20 cellular contexts compared by ENCODE assay signal in genomic region chr17:50480854-50481490, GRCh38. TPM values are rescaled to one million over a fixed set of nuclear protein-coding genes. Genes with fewer than 3 reads are reported as not detected.
DNase-seq lines count a peak whose midpoint lies in the region; ATAC-seq and TF ChIP-seq lines count a peak whose summit lies in the region.
"Had no signal": no experiment of that assay in that cellular context is flagged by ENCODE, and none has a peak within 500 bp of the region (broad histone marks: within the 10 kb centered on the region; RNA-seq: fewer than 3 reads in every experiment).

No MANE protein-coding gene starts in this region.

- H3K27ac Mint-ChIP-seq in MCF 10A (ENCODE audit: low read depth, unreplicated experiment) = peak overlapping the region; percentile 35
- H3K27ac Mint-ChIP-seq in activated T-helper 17 cell treated with anti-CD3 and anti-CD28 coated beads, Interleukin-2, amount 50 U/mL, for 72 hours = no peak overlapping the region
- H3K27ac Mint-ChIP-seq in CD4-positive, alpha-beta memory T cell = peak overlapping the region in 2 of 7 donors; percentile 27 to 57
- H3K27ac Mint-ChIP-seq: activated CD8-positive, alpha-beta T cell treated with anti-CD3 and anti-CD28 coated beads, Interleukin-2, amount 10 ng/mL, durations not matched to agents 7 days and 5 days; dendritic cell treated with granulocyte-macrophage colony-stimulating factor and Interleukin-4, amounts not matched to agents 40 ng/mL and 50 ng/mL, for 4 days; naive B cell had no signal

- no peaks in the 10 kb centered on the region for H3K27me3 ChIP-seq in breast epithelium
- H3K27me3 ChIP-seq in vagina = no peaks in the 10 kb centered on the region
- no peaks in the 10 kb centered on the region for H3K27me3 ChIP-seq in CD4-positive, alpha-beta memory T cell (ENCODE audit: insufficient read depth, low read length)
- H3K27me3 ChIP-seq: ascending aorta had no signal

- no peak for TF ChIP-seq POLR2A in breast epithelium (IDR thresholded peaks at IDR 0.05)
- no peak for TF ChIP-seq POLR2A in vagina (IDR thresholded peaks at IDR 0.05)

- CTCF ChIA-PET in MCF 10A (lab: Yijun Ruan, JAX) = interaction anchor here (0.9 to 8.1 kb wide), 5 partner anchors 18 to 214 kb away, joined by 3 to 80 read pairs (median 7); no protein-coding TSS in a partner anchor
- CTCF ChIA-PET in CD4-positive, alpha-beta memory T cell (lab: Charles Lee; ENCODE audit: partially characterized antibody) = interaction anchor here (0.6 to 4.7 kb wide), 4 partner anchors 22 to 301 kb away, joined by 3 to 32 read pairs (median 4); no protein-coding TSS in a partner anchor

- H3K4me1 Mint-ChIP-seq in MCF 10A (ENCODE audit: insufficient read depth, unreplicated experiment) = peaks cover 25% of the 10 kb centered on the region
- H3K4me1 Mint-ChIP-seq in activated T-helper 17 cell treated with anti-CD3 and anti-CD28 coated beads, Interleukin-2, amount 50 U/mL, for 72 hours = peaks cover 19% of the 10 kb centered on the region
- H3K4me1 Mint-ChIP-seq in CD4-positive, alpha-beta memory T cell = peaks cover 15 to 30% (median 22%) of the 10 kb centered on the region in 4 donors

- H3K4me3 Mint-ChIP-seq in MCF 10A (ENCODE audit: unreplicated experiment) = no peak overlapping the region
- no peak overlapping the region for H3K4me3 Mint-ChIP-seq in activated T-helper 17 cell treated with anti-CD3 and anti-CD28 coated beads, Interleukin-2, amount 50 U/mL, for 72 hours
- H3K4me3 Mint-ChIP-seq in CD4-positive, alpha-beta memory T cell = peak overlapping the region in 3 of 8 donors; percentile 21 to 31 (median 31)
- H3K4me3 Mint-ChIP-seq: dendritic cell treated with granulocyte-macrophage colony-stimulating factor and Interleukin-4, amounts not matched to agents 40 ng/mL and 50 ng/mL, for 4 days; stimulated activated naive B cell treated with anti-CD40 and anti-IgM and Interleukin-4, amounts not matched to agents 10 μg/mL and 1 μg/mL and 100 μg/mL, for 72 hours had no signal

- no peak for DNase-seq in MCF 10A (ENCODE audit: unreplicated experiment)
- DNase-seq in breast epithelium (ENCODE audit: low spot score in 2 of 2) = no peak
- peak; percentile 69 for DNase-seq in NOMO-1 treated with DMSO at 0.1 percent for 48 hours (lab: John Stamatoyannopoulos, UW; ENCODE audit: unreplicated experiment)
- DNase-seq in caudate nucleus (lab: John Stamatoyannopoulos, UW) = no peak
- no peak for DNase-seq in vagina (ENCODE audit: extremely low spot score in 2 of 2)
- no peak for DNase-seq in CD4-positive, alpha-beta memory T cell
- no peak for DNase-seq in activated T-cell treated with anti-CD3 and anti-CD28 coated beads, Interleukin-2, amount 50 U/mL, for 48 hours
- DNase-seq: activated CD8-positive, alpha-beta T cell treated with anti-CD3 and anti-CD28 coated beads, Interleukin-2, amount 10 ng/mL, durations not matched to agents 7 days and 5 days; activated effector memory CD4-positive, alpha-beta T cell treated with Interleukin-2 at 50 U/mL for 16 hours; lower lobe of right lung; naive B cell; NCI-H2081; NCI-H524; stimulated activated naive B cell treated with anti-CD40 and anti-IgM and Interleukin-4, amounts not matched to agents 10 μg/mL and 1 μg/mL and 100 μg/mL, for 72 hours had no signal

- H3K4me3 ChIP-seq in breast epithelium (no peak overlapping the region), vagina (no peak overlapping the region)
- H3K4me3 ChIP-seq in CD4-positive, alpha-beta memory T cell (ENCODE audit: low read length in 2 of 2) = no peak overlapping the region
- H3K4me3 ChIP-seq: ascending aorta, esophagus muscularis mucosa, lower lobe of right lung, prostate gland had no signal

- POLR2A ChIA-PET in MCF 10A (lab: Yijun Ruan, JAX) = interaction anchor here (1.0 kb wide), 1 partner anchor 62 kb away, joined by 4 read pairs; no protein-coding TSS in a partner anchor
- POLR2A ChIA-PET in CD4-positive, alpha-beta memory T cell (lab: Charles Lee; ENCODE audit: partially characterized antibody) = no interaction called here

- H3K4me1 ChIP-seq in breast epithelium = peaks cover 0 to 7% of the 10 kb centered on the region in 2 donors
- peaks cover 29% of the 10 kb centered on the region for H3K4me1 ChIP-seq in vagina
- H3K4me1 ChIP-seq in CD4-positive, alpha-beta memory T cell (ENCODE audit: insufficient read depth, low read length) = peaks cover 19% of the 10 kb centered on the region

- H3K27ac ChIP-seq in breast epithelium = peak overlapping the region in 1 of 2 donors; percentile 93
- peak overlapping the region; percentile 32 for H3K27ac ChIP-seq in caudate nucleus (ENCODE audit: low read depth, low read length)
- peak overlapping the region; percentile 89 for H3K27ac ChIP-seq in vagina
- H3K27ac ChIP-seq in CD4-positive, alpha-beta memory T cell (ENCODE audit: low read depth, low read length) = no peak overlapping the region
- H3K27ac ChIP-seq: lower lobe of right lung, prostate gland had no signal

- BruUV-seq in MCF 10A (replicated peaks; lab: Mats Ljungman, UMichigan) = TSS peak; percentile 25

- H3K9me3 Mint-ChIP-seq in MCF 10A (ENCODE audit: unreplicated experiment) = no peaks in the 10 kb centered on the region
- H3K9me3 Mint-ChIP-seq in activated T-helper 17 cell treated with anti-CD3 and anti-CD28 coated beads, Interleukin-2, amount 50 U/mL, for 72 hours = no peaks in the 10 kb centered on the region
- no peaks in the 10 kb centered on the region for H3K9me3 Mint-ChIP-seq in CD4-positive, alpha-beta memory T cell
- H3K9me3 Mint-ChIP-seq: dendritic cell treated with granulocyte-macrophage colony-stimulating factor and Interleukin-4, amounts not matched to agents 40 ng/mL and 50 ng/mL, for 4 days; naive B cell; stimulated activated naive B cell treated with anti-CD40 and anti-IgM and Interleukin-4, amounts not matched to agents 10 μg/mL and 1 μg/mL and 100 μg/mL, for 72 hours had no signal

- H3K9me3 ChIP-seq in breast epithelium = no peaks in the 10 kb centered on the region
- H3K9me3 ChIP-seq in vagina = no peaks in the 10 kb centered on the region
- H3K9me3 ChIP-seq in CD4-positive, alpha-beta memory T cell (ENCODE audit: control insufficient read depth in 1 of 2, low read length in 2 of 2) = no peaks in the 10 kb centered on the region
- H3K9me3 ChIP-seq: ascending aorta, esophagus muscularis mucosa, lower lobe of right lung, prostate gland had no signal

- TF ChIP-seq CTCF in MCF 10A (IDR thresholded peaks at IDR 0.05; ENCODE audit: unreplicated experiment) (no peak), breast epithelium (IDR thresholded peaks at IDR 0.05) (no peak), vagina (IDR thresholded peaks at IDR 0.05) (no peak)

- no peaks in the 10 kb centered on the region for H3K36me3 ChIP-seq in breast epithelium
- H3K36me3 ChIP-seq in vagina = peaks cover 0 to 13% of the 10 kb centered on the region in 2 donors
- H3K36me3 ChIP-seq in CD4-positive, alpha-beta memory T cell (ENCODE audit: insufficient read depth, low read length) = peaks cover 32% of the 10 kb centered on the region

- peaks cover 50% of the 10 kb centered on the region for H3K36me3 Mint-ChIP-seq in MCF 10A (ENCODE audit: insufficient read depth, unreplicated experiment)
- H3K36me3 Mint-ChIP-seq in activated T-helper 17 cell treated with anti-CD3 and anti-CD28 coated beads, Interleukin-2, amount 50 U/mL, for 72 hours (ENCODE audit: low read depth) = peaks cover 47% of the 10 kb centered on the region
- H3K36me3 Mint-ChIP-seq in CD4-positive, alpha-beta memory T cell = peaks cover 4 to 44% of the 10 kb centered on the region in 2 donors

- ATAC-seq in activated T-helper 17 cell treated with anti-CD3 and anti-CD28 coated beads, Interleukin-2, amount 50 U/mL, for 72 hours (replicated peaks) = no peak
- ATAC-seq: activated CD8-positive, alpha-beta T cell treated with anti-CD3 and anti-CD28 coated beads, Interleukin-2, amount 10 ng/mL, durations not matched to agents 7 days and 5 days; lower lobe of right lung; stimulated activated naive B cell treated with anti-CD40 and anti-IgM and Interleukin-4, amounts not matched to agents 10 μg/mL and 1 μg/mL and 100 μg/mL, for 72 hours had no signal

- intact Hi-C loops in MCF 10A (cut with micrococcal nuclease) = loop anchor here (5.0 kb wide), 1 partner anchor 361 kb away; no protein-coding TSS in a partner anchor
- intact Hi-C loops in breast epithelium (cut with DNase I; ENCODE audit: low total_unique reads) = no loop called here
- intact Hi-C loops in vagina (cut with DNase I) = loop anchor here (5.0 to 10.0 kb wide), 2 partner anchors 61 to 364 kb away; no protein-coding TSS in a partner anchor
- intact Hi-C loops in CD4-positive, alpha-beta memory T cell (cut with micrococcal nuclease) = no loop called here

- no peaks in the 10 kb centered on the region for H3K27me3 Mint-ChIP-seq in MCF 10A (ENCODE audit: insufficient read depth, unreplicated experiment)
- no peaks in the 10 kb centered on the region for H3K27me3 Mint-ChIP-seq in activated T-helper 17 cell treated with anti-CD3 and anti-CD28 coated beads, Interleukin-2, amount 50 U/mL, for 72 hours
- H3K27me3 Mint-ChIP-seq in CD4-positive, alpha-beta memory T cell = peaks cover 3 to 4% of the 10 kb centered on the region in 2 donors
- H3K27me3 Mint-ChIP-seq: dendritic cell treated with granulocyte-macrophage colony-stimulating factor and Interleukin-4, amounts not matched to agents 40 ng/mL and 50 ng/mL, for 4 days had no signal

RNA-seq across cellular contexts. Expression of gene RSAD1, which starts 2.3 kb away (rescaled TPM):
- total RNA-seq in MCF 10A (2022) (25.2 and 28.7 TPM in 2 replicates), breast epithelium (10 to 100 TPM; 33.6 to 39.0 (median 35.1) TPM), vagina (37.3 TPM)
- total RNA-seq in activated T-helper 17 cell treated with anti-CD3 and anti-CD28 coated beads, Interleukin-2, amount 50 U/mL, for 72 hours = 10 to 100 TPM; 21.3 to 29.5 TPM
- total RNA-seq in CD4-positive, alpha-beta memory T cell = 10 to 100 TPM; 81.1 to 86.0 TPM
- 10 to 100 TPM; 58.3 to 72.8 TPM for polyA plus RNA-seq in CD4-positive, alpha-beta memory T cell

RNA-seq across cellular contexts. Expression of gene CHAD, which starts 12.3 kb away (rescaled TPM):
- not detected in 2 replicates for total RNA-seq in MCF 10A (2022)
- total RNA-seq in breast epithelium = 1 to 10 TPM in 2 of 3 donors, not detected in 1; 2.3 to 5.6 TPM
- not detected for total RNA-seq in vagina
- not detected for total RNA-seq in activated T-helper 17 cell treated with anti-CD3 and anti-CD28 coated beads, Interleukin-2, amount 50 U/mL, for 72 hours
- total RNA-seq in CD4-positive, alpha-beta memory T cell = not detected
- polyA plus RNA-seq in CD4-positive, alpha-beta memory T cell = under 1 TPM in 1 of 2 donors, not detected in 1; 0.64 TPM
- total RNA-seq: activated CD8-positive, alpha-beta T cell treated with anti-CD3 and anti-CD28 coated beads, Interleukin-2, amount 10 ng/mL, durations not matched to agents 7 days and 5 days; ascending aorta; esophagus muscularis mucosa; lower lobe of right lung had no signal
- polyA plus RNA-seq: AG04450 had no signal

RNA-seq across cellular contexts. Expression of gene MYCBPAP, which starts 27.3 kb away (rescaled TPM):
- total RNA-seq in MCF 10A (2022) (0.19 TPM in 1 of 2 replicates, not detected in the other), breast epithelium (1 to 10 TPM in 2 of 3 donors, under 1 TPM in 1; 0.66 to 1.9 (median 1.3) TPM), vagina (not detected)
- total RNA-seq in activated T-helper 17 cell treated with anti-CD3 and anti-CD28 coated beads, Interleukin-2, amount 50 U/mL, for 72 hours = 1 to 10 TPM; 2.1 to 3.2 TPM
- 1 to 10 TPM; 5.3 to 6.8 TPM for total RNA-seq in CD4-positive, alpha-beta memory T cell
- under 1 TPM in 1 of 2 donors, not detected in 1; 0.24 TPM for polyA plus RNA-seq in CD4-positive, alpha-beta memory T cell

RNA-seq across cellular contexts. Expression of gene EPN3, which starts 51.6 kb away (rescaled TPM):
- total RNA-seq in MCF 10A (2022) (2.1 and 4.4 TPM in 2 replicates), breast epithelium (10 to 100 TPM in 1 of 3 donors, 1 to 10 TPM in 1, not detected in 1; 8.2 to 32.8 TPM), vagina (21.9 TPM)
- not detected for total RNA-seq in activated T-helper 17 cell treated with anti-CD3 and anti-CD28 coated beads, Interleukin-2, amount 50 U/mL, for 72 hours
- total RNA-seq in CD4-positive, alpha-beta memory T cell = not detected
- polyA plus RNA-seq in CD4-positive, alpha-beta memory T cell = not detected
- total RNA-seq: activated CD8-positive, alpha-beta T cell treated with anti-CD3 and anti-CD28 coated beads, Interleukin-2, amount 10 ng/mL, durations not matched to agents 7 days and 5 days; esophagus muscularis mucosa had no signal
- polyA plus RNA-seq: AG04450 had no signal

RNA-seq across cellular contexts. Expression of gene ACSF2, which starts 55.0 kb away (rescaled TPM):
- 10.5 and 17.8 TPM in 2 replicates for total RNA-seq in MCF 10A (2022)
- total RNA-seq in breast epithelium = 10 to 100 TPM; 19.4 to 95.4 (median 86.3) TPM
- total RNA-seq in vagina = 56.0 TPM
- total RNA-seq in activated T-helper 17 cell treated with anti-CD3 and anti-CD28 coated beads, Interleukin-2, amount 50 U/mL, for 72 hours = 10 to 100 TPM; 12.4 to 13.6 TPM
- 10 to 100 TPM; 20.8 to 24.8 TPM for total RNA-seq in CD4-positive, alpha-beta memory T cell
- polyA plus RNA-seq in CD4-positive, alpha-beta memory T cell = 1 to 10 TPM; 1.7 to 2.4 TPM

Comparison
In these comparisons a context has a peak if more than half of its experiments do, and no peak if none do; other contexts are left out.
1. intact Hi-C loops: an anchor here in MCF 10A (5.0 kb wide) and vagina (5.0 to 10.0 kb wide); none called in breast epithelium and CD4-positive, alpha-beta memory T cell.